Comparison of ENCODE assay signal across 1 cellular context in the genomic region with DNA sequence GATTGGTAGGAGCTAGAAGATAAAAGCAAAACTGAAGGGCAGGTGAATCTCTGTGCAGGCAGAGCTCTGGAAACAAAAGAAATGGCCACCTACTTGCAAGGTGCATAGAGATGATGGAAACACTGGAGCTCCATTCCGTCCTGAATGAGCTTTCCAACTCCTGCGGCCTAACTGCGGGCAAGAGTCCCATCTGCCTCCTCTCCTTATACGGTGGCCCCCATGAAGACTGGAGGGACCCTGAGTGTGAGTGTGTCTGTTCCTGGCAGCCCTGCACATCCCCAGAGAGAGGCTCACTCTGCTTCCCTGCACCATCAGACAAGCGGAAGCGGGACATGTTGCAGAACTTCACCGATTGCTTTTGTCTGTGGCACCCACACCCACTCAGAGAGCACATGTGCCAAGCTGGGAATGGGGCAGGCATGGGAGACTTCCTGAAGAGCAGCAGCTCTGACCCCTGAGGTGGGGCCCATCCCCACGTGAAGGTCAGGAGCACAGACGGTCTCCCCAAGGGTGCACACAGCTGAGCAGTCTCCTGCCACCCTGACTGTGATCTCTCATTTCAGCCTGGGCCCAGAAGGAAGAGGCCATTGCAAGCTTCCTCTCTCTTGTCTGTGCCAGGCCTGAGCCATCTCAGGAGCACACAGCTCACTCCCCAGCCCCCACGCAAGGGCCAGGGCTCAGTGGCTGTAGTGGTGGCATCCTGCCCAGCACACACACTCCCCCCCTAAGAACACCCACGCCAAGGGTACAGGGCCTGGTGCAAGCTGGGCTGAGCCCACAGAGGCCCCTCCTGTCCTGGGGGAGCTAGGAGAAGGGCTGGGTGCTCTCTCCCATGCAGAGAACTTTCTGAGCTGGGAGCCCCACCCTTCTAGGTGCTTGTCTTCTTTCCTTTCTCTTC.
A peak's percentile ranks its signal among the peaks of the same experiment; 100 is the strongest.
TF ChIP-seq lines count a peak whose summit lies in the region.

No MANE protein-coding gene starts in this region.

TF ChIP-seq in HepG2, 621 proteins besides CTCF, POLR2A, EP300 and RAD21 (continued from another document and continues in another):
- no peak for TF ChIP-seq ZBTB2 (CRISPR knock-in tag; IDR thresholded peaks at IDR 0.05; ENCODE audit: low read depth)
- no peak for TF ChIP-seq ZNF788 (CRISPR knock-in tag; IDR thresholded peaks at IDR 0.05; ENCODE audit: borderline replicate concordance)
- TF ChIP-seq PAF1 (CRISPR knock-in tag; IDR thresholded peaks at IDR 0.05), result no peak
- TF ChIP-seq REST (IDR thresholded peaks at IDR 0.05; ENCODE audit: borderline replicate concordance in 1 of 2, low read depth in 1 of 2, low read length in 2 of 2), result no peak
- TF ChIP-seq ARID5B (CRISPR knock-in tag; IDR thresholded peaks at IDR 0.05), result peak; percentile 43; the same call in 1 of the 2 replicates
- TF ChIP-seq ZNF20 (CRISPR knock-in tag; IDR thresholded peaks at IDR 0.05), result no peak
- no peak for TF ChIP-seq ZFP36L2 (CRISPR knock-in tag; IDR thresholded peaks at IDR 0.05)
- no peak for TF ChIP-seq CENPBD1 (CRISPR knock-in tag; IDR thresholded peaks at IDR 0.05; ENCODE audit: borderline replicate concordance, low read depth)
- TF ChIP-seq REXO4 (CRISPR knock-in tag; IDR thresholded peaks at IDR 0.05; ENCODE audit: borderline replicate concordance), result no peak
- TF ChIP-seq ZNF713 (CRISPR knock-in tag; IDR thresholded peaks at IDR 0.05), result 0 out of 2 replicates have a peak, but pooled peaks have one; percentile 81
- TF ChIP-seq IKZF1 (IDR thresholded peaks at IDR 0.05), result no peak
- TF ChIP-seq PAX8 (CRISPR knock-in tag; IDR thresholded peaks at IDR 0.05; ENCODE audit: borderline replicate concordance), result peak; percentile 32; the same call in 1 of the 2 replicates
- no peak for TF ChIP-seq SUZ12 (IDR thresholded peaks at IDR 0.05; ENCODE audit: low read depth, low read length)
- TF ChIP-seq HCFC1 (IDR thresholded peaks at IDR 0.05; ENCODE audit: low read depth, low read length), result no peak
- TF ChIP-seq HBP1 (CRISPR knock-in tag; IDR thresholded peaks at IDR 0.05; ENCODE audit: low read depth), result no peak
- TF ChIP-seq NFE2L1 (CRISPR knock-in tag; IDR thresholded peaks at IDR 0.05; ENCODE audit: borderline replicate concordance), result peak; percentile 88; the same call in 1 of the 2 replicates
- no peak for TF ChIP-seq GABPA (IDR thresholded peaks at IDR 0.05; ENCODE audit: low read depth, low read length)
- no peak for TF ChIP-seq GABPA (CRISPR knock-in tag; IDR thresholded peaks at IDR 0.05; ENCODE audit: low read depth)
- no peak for TF ChIP-seq RFX5 (IDR thresholded peaks at IDR 0.05; ENCODE audit: low read depth, low read length)
- TF ChIP-seq ZNF431 (CRISPR knock-in tag; IDR thresholded peaks at IDR 0.05; ENCODE audit: borderline replicate concordance, low read depth), result no peak
- no peak for TF ChIP-seq ZBTB49 (CRISPR knock-in tag; IDR thresholded peaks at IDR 0.05; ENCODE audit: borderline replicate concordance)
- TF ChIP-seq RBFOX2 (IDR thresholded peaks at IDR 0.05; ENCODE audit: low read depth, low read length), result peak; percentile 70
- no peak for TF ChIP-seq SP5 (CRISPR knock-in tag; IDR thresholded peaks at IDR 0.05; ENCODE audit: borderline replicate concordance, low read depth)
- no peak for TF ChIP-seq ZNF562 (CRISPR knock-in tag; IDR thresholded peaks at IDR 0.05; ENCODE audit: borderline replicate concordance)
- no peak for TF ChIP-seq ZNF850 (CRISPR knock-in tag; conservative IDR thresholded peaks at IDR 0.05)
- no peak for TF ChIP-seq ZGPAT (CRISPR knock-in tag; IDR thresholded peaks at IDR 0.05)
- TF ChIP-seq EED (CRISPR knock-in tag; IDR thresholded peaks at IDR 0.05), result no peak
- TF ChIP-seq SP2 (CRISPR knock-in tag; IDR thresholded peaks at IDR 0.05), result no peak
- no peak for TF ChIP-seq ETV5 (CRISPR knock-in tag; IDR thresholded peaks at IDR 0.05; ENCODE audit: borderline replicate concordance)
- TF ChIP-seq NAIF1 (CRISPR knock-in tag; IDR thresholded peaks at IDR 0.05; ENCODE audit: borderline replicate concordance), result no peak
- no peak for TF ChIP-seq HOXA9 (CRISPR knock-in tag; IDR thresholded peaks at IDR 0.05; ENCODE audit: borderline replicate concordance)
- TF ChIP-seq, protein P1, sequence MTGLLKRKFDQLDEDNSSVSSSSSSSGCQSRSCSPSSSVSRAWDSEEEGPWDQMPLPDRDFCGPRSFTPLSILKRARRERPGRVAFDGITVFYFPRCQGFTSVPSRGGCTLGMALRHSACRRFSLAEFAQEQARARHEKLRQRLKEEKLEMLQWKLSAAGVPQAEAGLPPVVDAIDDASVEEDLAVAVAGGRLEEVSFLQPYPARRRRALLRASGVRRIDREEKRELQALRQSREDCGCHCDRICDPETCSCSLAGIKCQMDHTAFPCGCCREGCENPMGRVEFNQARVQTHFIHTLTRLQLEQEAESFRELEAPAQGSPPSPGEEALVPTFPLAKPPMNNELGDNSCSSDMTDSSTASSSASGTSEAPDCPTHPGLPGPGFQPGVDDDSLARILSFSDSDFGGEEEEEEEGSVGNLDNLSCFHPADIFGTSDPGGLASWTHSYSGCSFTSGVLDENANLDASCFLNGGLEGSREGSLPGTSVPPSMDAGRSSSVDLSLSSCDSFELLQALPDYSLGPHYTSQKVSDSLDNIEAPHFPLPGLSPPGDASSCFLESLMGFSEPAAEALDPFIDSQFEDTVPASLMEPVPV (CRISPR knock-in tag; IDR thresholded peaks at IDR 0.05), result no peak; the same call in 1 of the 2 replicates
- no peak for TF ChIP-seq ZNF703 (CRISPR knock-in tag; IDR thresholded peaks at IDR 0.05; ENCODE audit: borderline replicate concordance)
- no peak for TF ChIP-seq ZHX1 (CRISPR knock-in tag; IDR thresholded peaks at IDR 0.05; ENCODE audit: low read depth)
